1 cellular context compared by ENCODE assay signal in genomic region chr1:182795563-182796228, GRCh38.
TF ChIP-seq lines count a peak whose summit lies in the region.

No MANE protein-coding gene starts in this region.

TF ChIP-seq in K562, 482 proteins besides CTCF, POLR2A, EP300 and RAD21 (continued from another document and continues in another):
- TF ChIP-seq, protein P1, sequence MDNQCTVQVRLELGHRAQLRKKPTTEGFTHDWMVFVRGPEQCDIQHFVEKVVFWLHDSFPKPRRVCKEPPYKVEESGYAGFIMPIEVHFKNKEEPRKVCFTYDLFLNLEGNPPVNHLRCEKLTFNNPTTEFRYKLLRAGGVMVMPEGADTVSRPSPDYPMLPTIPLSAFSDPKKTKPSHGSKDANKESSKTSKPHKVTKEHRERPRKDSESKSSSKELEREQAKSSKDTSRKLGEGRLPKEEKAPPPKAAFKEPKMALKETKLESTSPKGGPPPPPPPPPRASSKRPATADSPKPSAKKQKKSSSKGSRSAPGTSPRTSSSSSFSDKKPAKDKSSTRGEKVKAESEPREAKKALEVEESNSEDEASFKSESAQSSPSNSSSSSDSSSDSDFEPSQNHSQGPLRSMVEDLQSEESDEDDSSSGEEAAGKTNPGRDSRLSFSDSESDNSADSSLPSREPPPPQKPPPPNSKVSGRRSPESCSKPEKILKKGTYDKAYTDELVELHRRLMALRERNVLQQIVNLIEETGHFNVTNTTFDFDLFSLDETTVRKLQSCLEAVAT (IDR thresholded peaks at IDR 0.05): no peak
- TF ChIP-seq CXXC5 (CRISPR knock-in tag; IDR thresholded peaks at IDR 0.05) (peak; percentile 46), ZKSCAN1 (IDR thresholded peaks at IDR 0.05; ENCODE audit: low read depth, low read length) (no peak), SOX6 (IDR thresholded peaks at IDR 0.05) (peak; percentile 79), ZFPM2 (CRISPR knock-in tag; IDR thresholded peaks at IDR 0.05) (no peak), NFE2 (IDR thresholded peaks at IDR 0.05; ENCODE audit: low read depth) (peak; percentile 98), MTA2 (IDR thresholded peaks at IDR 0.05; ENCODE audit: low read depth) (peak; percentile 21; the same call in 1 of the 2 replicates), ZFP91 (CRISPR knock-in tag; IDR thresholded peaks at IDR 0.05) (no peak), PYGO2 (tag; IDR thresholded peaks at IDR 0.05) (0 out of 2 replicates have a peak, but pooled peaks have one; percentile 39), EP400 (IDR thresholded peaks at IDR 0.05) (no peak), NBN (IDR thresholded peaks at IDR 0.05; ENCODE audit: low read depth) (no peak; the same call in 1 of the 2 replicates), TAF7 (tag; IDR thresholded peaks at IDR 0.05) (no peak), HEY1 (CRISPR knock-in tag; IDR thresholded peaks at IDR 0.05; ENCODE audit: borderline replicate concordance) (no peak), TRIM24 (IDR thresholded peaks at IDR 0.05) (peak in 1 of 2 experiments; percentile 82; a peak in 2 of 4 replicates), MEF2D (tag; conservative IDR thresholded peaks at IDR 0.05; ENCODE audit: low read depth) (0 out of 2 replicates have a peak, but pooled peaks have one; percentile 29), CCNT2 (IDR thresholded peaks at IDR 0.05; ENCODE audit: borderline replicate concordance, extremely low read depth, insufficient read length, low read depth, low read length) (no peak), KLF1 (tag; IDR thresholded peaks at IDR 0.05) (no peak), FOXM1 (IDR thresholded peaks at IDR 0.05; ENCODE audit: low read depth) (no peak), FOXM1 (CRISPR knock-in tag; IDR thresholded peaks at IDR 0.05; ENCODE audit: low read depth) (no peak), RBM34 (IDR thresholded peaks at IDR 0.05; ENCODE audit: borderline replicate concordance, insufficient read depth, low read length) (no peak), ZNF444 (CRISPR knock-in tag; IDR thresholded peaks at IDR 0.05) (no peak), ERF (CRISPR knock-in tag; IDR thresholded peaks at IDR 0.05) (no peak), SAFB2 (IDR thresholded peaks at IDR 0.05; ENCODE audit: borderline replicate concordance, low read depth, low read length, severe bottlenecking) (no peak), CCAR2 (IDR thresholded peaks at IDR 0.05; ENCODE audit: low read depth, low read length) (no peak), KAT2B (IDR thresholded peaks at IDR 0.05; ENCODE audit: low read depth, low read length) (no peak), PHF8 (IDR thresholded peaks at IDR 0.05; ENCODE audit: borderline replicate concordance, low read length) (no peak), MCM2 (IDR thresholded peaks at IDR 0.05; ENCODE audit: low read depth) (no peak), ZNF436 (CRISPR knock-in tag; IDR thresholded peaks at IDR 0.05) (no peak), ZBTB5 (IDR thresholded peaks at IDR 0.05) (no peak), GTF2F1 (IDR thresholded peaks at IDR 0.05; ENCODE audit: low read depth, low read length) (no peak), ZNF212 (CRISPR knock-in tag; IDR thresholded peaks at IDR 0.05) (no peak), NCOA1 (IDR thresholded peaks at IDR 0.05; ENCODE audit: low read depth) (no peak), TFE3 (CRISPR knock-in tag; IDR thresholded peaks at IDR 0.05) (no peak), ZBED1 (IDR thresholded peaks at IDR 0.05) (no peak), STAT5A (IDR thresholded peaks at IDR 0.05; ENCODE audit: borderline replicate concordance, low read length) (peak; percentile 40), CBFB (CRISPR knock-in tag; IDR thresholded peaks at IDR 0.05) (no peak), RBBP5 (IDR thresholded peaks at IDR 0.05; ENCODE audit: borderline replicate concordance, insufficient read depth, low read length, poor library complexity, severe bottlenecking) (no peak), SPI1 (IDR thresholded peaks at IDR 0.05; ENCODE audit: borderline replicate concordance, low read depth, low read length) (no peak), ZNF384 (IDR thresholded peaks at IDR 0.05; ENCODE audit: low read depth, low read length) (0 out of 2 replicates have a peak, but pooled peaks have one; percentile 19)
- TF ChIP-seq, protein P2, sequence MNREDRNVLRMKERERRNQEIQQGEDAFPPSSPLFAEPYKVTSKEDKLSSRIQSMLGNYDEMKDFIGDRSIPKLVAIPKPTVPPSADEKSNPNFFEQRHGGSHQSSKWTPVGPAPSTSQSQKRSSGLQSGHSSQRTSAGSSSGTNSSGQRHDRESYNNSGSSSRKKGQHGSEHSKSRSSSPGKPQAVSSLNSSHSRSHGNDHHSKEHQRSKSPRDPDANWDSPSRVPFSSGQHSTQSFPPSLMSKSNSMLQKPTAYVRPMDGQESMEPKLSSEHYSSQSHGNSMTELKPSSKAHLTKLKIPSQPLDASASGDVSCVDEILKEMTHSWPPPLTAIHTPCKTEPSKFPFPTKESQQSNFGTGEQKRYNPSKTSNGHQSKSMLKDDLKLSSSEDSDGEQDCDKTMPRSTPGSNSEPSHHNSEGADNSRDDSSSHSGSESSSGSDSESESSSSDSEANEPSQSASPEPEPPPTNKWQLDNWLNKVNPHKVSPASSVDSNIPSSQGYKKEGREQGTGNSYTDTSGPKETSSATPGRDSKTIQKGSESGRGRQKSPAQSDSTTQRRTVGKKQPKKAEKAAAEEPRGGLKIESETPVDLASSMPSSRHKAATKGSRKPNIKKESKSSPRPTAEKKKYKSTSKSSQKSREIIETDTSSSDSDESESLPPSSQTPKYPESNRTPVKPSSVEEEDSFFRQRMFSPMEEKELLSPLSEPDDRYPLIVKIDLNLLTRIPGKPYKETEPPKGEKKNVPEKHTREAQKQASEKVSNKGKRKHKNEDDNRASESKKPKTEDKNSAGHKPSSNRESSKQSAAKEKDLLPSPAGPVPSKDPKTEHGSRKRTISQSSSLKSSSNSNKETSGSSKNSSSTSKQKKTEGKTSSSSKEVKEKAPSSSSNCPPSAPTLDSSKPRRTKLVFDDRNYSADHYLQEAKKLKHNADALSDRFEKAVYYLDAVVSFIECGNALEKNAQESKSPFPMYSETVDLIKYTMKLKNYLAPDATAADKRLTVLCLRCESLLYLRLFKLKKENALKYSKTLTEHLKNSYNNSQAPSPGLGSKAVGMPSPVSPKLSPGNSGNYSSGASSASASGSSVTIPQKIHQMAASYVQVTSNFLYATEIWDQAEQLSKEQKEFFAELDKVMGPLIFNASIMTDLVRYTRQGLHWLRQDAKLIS (CRISPR knock-in tag; IDR thresholded peaks at IDR 0.05): no peak
- TF ChIP-seq, protein P3, sequence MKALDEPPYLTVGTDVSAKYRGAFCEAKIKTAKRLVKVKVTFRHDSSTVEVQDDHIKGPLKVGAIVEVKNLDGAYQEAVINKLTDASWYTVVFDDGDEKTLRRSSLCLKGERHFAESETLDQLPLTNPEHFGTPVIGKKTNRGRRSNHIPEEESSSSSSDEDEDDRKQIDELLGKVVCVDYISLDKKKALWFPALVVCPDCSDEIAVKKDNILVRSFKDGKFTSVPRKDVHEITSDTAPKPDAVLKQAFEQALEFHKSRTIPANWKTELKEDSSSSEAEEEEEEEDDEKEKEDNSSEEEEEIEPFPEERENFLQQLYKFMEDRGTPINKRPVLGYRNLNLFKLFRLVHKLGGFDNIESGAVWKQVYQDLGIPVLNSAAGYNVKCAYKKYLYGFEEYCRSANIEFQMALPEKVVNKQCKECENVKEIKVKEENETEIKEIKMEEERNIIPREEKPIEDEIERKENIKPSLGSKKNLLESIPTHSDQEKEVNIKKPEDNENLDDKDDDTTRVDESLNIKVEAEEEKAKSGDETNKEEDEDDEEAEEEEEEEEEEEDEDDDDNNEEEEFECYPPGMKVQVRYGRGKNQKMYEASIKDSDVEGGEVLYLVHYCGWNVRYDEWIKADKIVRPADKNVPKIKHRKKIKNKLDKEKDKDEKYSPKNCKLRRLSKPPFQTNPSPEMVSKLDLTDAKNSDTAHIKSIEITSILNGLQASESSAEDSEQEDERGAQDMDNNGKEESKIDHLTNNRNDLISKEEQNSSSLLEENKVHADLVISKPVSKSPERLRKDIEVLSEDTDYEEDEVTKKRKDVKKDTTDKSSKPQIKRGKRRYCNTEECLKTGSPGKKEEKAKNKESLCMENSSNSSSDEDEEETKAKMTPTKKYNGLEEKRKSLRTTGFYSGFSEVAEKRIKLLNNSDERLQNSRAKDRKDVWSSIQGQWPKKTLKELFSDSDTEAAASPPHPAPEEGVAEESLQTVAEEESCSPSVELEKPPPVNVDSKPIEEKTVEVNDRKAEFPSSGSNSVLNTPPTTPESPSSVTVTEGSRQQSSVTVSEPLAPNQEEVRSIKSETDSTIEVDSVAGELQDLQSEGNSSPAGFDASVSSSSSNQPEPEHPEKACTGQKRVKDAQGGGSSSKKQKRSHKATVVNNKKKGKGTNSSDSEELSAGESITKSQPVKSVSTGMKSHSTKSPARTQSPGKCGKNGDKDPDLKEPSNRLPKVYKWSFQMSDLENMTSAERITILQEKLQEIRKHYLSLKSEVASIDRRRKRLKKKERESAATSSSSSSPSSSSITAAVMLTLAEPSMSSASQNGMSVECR (CRISPR knock-in tag; IDR thresholded peaks at IDR 0.05): no peak
- TF ChIP-seq, protein P4, sequence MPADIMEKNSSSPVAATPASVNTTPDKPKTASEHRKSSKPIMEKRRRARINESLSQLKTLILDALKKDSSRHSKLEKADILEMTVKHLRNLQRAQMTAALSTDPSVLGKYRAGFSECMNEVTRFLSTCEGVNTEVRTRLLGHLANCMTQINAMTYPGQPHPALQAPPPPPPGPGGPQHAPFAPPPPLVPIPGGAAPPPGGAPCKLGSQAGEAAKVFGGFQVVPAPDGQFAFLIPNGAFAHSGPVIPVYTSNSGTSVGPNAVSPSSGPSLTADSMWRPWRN (IDR thresholded peaks at IDR 0.05; ENCODE audit: low read depth): peak; percentile 39; the same call in 1 of the 2 replicates
- TF ChIP-seq, protein P5, sequence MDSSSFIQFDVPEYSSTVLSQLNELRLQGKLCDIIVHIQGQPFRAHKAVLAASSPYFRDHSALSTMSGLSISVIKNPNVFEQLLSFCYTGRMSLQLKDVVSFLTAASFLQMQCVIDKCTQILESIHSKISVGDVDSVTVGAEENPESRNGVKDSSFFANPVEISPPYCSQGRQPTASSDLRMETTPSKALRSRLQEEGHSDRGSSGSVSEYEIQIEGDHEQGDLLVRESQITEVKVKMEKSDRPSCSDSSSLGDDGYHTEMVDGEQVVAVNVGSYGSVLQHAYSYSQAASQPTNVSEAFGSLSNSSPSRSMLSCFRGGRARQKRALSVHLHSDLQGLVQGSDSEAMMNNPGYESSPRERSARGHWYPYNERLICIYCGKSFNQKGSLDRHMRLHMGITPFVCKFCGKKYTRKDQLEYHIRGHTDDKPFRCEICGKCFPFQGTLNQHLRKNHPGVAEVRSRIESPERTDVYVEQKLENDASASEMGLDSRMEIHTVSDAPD (CRISPR knock-in tag; IDR thresholded peaks at IDR 0.05): no peak
- TF ChIP-seq, protein P6, sequence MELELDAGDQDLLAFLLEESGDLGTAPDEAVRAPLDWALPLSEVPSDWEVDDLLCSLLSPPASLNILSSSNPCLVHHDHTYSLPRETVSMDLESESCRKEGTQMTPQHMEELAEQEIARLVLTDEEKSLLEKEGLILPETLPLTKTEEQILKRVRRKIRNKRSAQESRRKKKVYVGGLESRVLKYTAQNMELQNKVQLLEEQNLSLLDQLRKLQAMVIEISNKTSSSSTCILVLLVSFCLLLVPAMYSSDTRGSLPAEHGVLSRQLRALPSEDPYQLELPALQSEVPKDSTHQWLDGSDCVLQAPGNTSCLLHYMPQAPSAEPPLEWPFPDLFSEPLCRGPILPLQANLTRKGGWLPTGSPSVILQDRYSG (tag; conservative IDR thresholded peaks at IDR 0.05; ENCODE audit: low read depth): no peak
- TF ChIP-seq, protein P7, sequence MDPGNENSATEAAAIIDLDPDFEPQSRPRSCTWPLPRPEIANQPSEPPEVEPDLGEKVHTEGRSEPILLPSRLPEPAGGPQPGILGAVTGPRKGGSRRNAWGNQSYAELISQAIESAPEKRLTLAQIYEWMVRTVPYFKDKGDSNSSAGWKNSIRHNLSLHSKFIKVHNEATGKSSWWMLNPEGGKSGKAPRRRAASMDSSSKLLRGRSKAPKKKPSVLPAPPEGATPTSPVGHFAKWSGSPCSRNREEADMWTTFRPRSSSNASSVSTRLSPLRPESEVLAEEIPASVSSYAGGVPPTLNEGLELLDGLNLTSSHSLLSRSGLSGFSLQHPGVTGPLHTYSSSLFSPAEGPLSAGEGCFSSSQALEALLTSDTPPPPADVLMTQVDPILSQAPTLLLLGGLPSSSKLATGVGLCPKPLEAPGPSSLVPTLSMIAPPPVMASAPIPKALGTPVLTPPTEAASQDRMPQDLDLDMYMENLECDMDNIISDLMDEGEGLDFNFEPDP (CRISPR knock-in tag; IDR thresholded peaks at IDR 0.05): no peak
